In genomic region chr2:32775954-32776353, GRCh38 we compare ENCODE assay signal across 18 cellular contexts.
DNase-seq lines count a peak whose midpoint lies in the region; ATAC-seq and TF ChIP-seq lines count a peak whose summit lies in the region.
"Had no signal": no experiment of that assay in that cellular context is flagged by ENCODE, and none has a peak within 500 bp of the region (broad histone marks: within the 10 kb centered on the region; RNA-seq: fewer than 3 reads in every experiment).

No MANE protein-coding gene starts in this region.

- 41 to 50% (median 46%) methylated on average over 1 of the region's 1 CpG for WGBS in heart left ventricle, 4 donors

- no peak for ATAC-seq in heart left ventricle
- peak; percentile 71 for ATAC-seq in HG02870 (IDR thresholded peaks at IDR 0.05; ENCODE audit: unreplicated experiment)
- peak; percentile 88 for ATAC-seq in activated T-helper 17 cell treated with anti-CD3 and anti-CD28 coated beads, Interleukin-2, amount 50 U/mL, for 72 hours (replicated peaks)

- no peak for DNase-seq in cardiac muscle cell (ENCODE audit: low read depth in 1 of 2, low spot score in 1 of 2)
- no peak for DNase-seq in heart left ventricle
- DNase-seq in uterus, result no peak
- DNase-seq in ecto neural progenitor cell (ENCODE audit: low spot score), result no peak
- DNase-seq in RPMI8226, result no peak
- DNase-seq in T-helper 1 cell, result no peak
- DNase-seq: ACHN; BE2C; CD4-positive, alpha-beta memory T cell; DMS153; DMS79 treated with DMSO at 0.1 percent for 48 hours; EL; GDM1; GOT3; HCEC 1CT had no signal

- H3K27me3 Mint-ChIP-seq in activated T-helper 17 cell treated with anti-CD3 and anti-CD28 coated beads, Interleukin-2, amount 50 U/mL, for 72 hours, result no peaks in the 10 kb centered on the region
- H3K27me3 Mint-ChIP-seq: CD4-positive, alpha-beta memory T cell had no signal

- H3K9me3 Mint-ChIP-seq in activated T-helper 17 cell treated with anti-CD3 and anti-CD28 coated beads, Interleukin-2, amount 50 U/mL, for 72 hours, result peaks cover 3% of the 10 kb centered on the region

- H3K9me3 ChIP-seq in cardiac muscle cell (ENCODE audit: low read depth), result no peaks in the 10 kb centered on the region
- peaks cover 0 to 16% (median 6%) of the 10 kb centered on the region in 12 donors for H3K9me3 ChIP-seq in heart left ventricle
- no peaks in the 10 kb centered on the region for H3K9me3 ChIP-seq in uterus
- H3K9me3 ChIP-seq: BE2C had no signal

- TF ChIP-seq POLR2A in heart left ventricle (IDR thresholded peaks at IDR 0.05) (no peak), uterus (IDR thresholded peaks at IDR 0.05) (no peak)

- H3K4me3 ChIP-seq in cardiac muscle cell (no peak overlapping the region), heart left ventricle (no peak overlapping the region), uterus (no peak overlapping the region)

- no peaks in the 10 kb centered on the region for H3K27me3 ChIP-seq in cardiac muscle cell
- no peaks in the 10 kb centered on the region for H3K27me3 ChIP-seq in heart left ventricle
- H3K27me3 ChIP-seq in uterus, result no peaks in the 10 kb centered on the region
- H3K27me3 ChIP-seq: BE2C had no signal

- peaks cover 5% of the 10 kb centered on the region for H3K4me1 Mint-ChIP-seq in activated T-helper 17 cell treated with anti-CD3 and anti-CD28 coated beads, Interleukin-2, amount 50 U/mL, for 72 hours
- H3K4me1 Mint-ChIP-seq: CD4-positive, alpha-beta memory T cell had no signal

- H3K36me3 Mint-ChIP-seq in activated T-helper 17 cell treated with anti-CD3 and anti-CD28 coated beads, Interleukin-2, amount 50 U/mL, for 72 hours (ENCODE audit: low read depth), result peaks cover 53% of the 10 kb centered on the region

- H3K27ac ChIP-seq in cardiac muscle cell (peak overlapping the region; percentile 58), heart left ventricle (no peak overlapping the region), uterus (peak overlapping the region; percentile 10 to 54)
- H3K27ac ChIP-seq: C4-2B had no signal

- no peak for TF ChIP-seq CTCF in cardiac muscle cell (IDR thresholded peaks at IDR 0.05; ENCODE audit: low read depth, low read length)
- no peak for TF ChIP-seq CTCF in heart left ventricle (IDR thresholded peaks at IDR 0.05)
- no peak for TF ChIP-seq CTCF in uterus (IDR thresholded peaks at IDR 0.05)

- H3K36me3 ChIP-seq in cardiac muscle cell (no peaks in the 10 kb centered on the region), heart left ventricle (peaks cover 0 to 26% (median 3%) of the 10 kb centered on the region in 9 donors), uterus (no peaks in the 10 kb centered on the region)
- H3K36me3 ChIP-seq: BE2C had no signal

- H3K4me3 Mint-ChIP-seq in activated T-helper 17 cell treated with anti-CD3 and anti-CD28 coated beads, Interleukin-2, amount 50 U/mL, for 72 hours, result no peak overlapping the region
- H3K4me3 Mint-ChIP-seq: CD4-positive, alpha-beta memory T cell had no signal

- H3K4me1 ChIP-seq in cardiac muscle cell (ENCODE audit: low read depth) (peaks cover 26% of the 10 kb centered on the region), heart left ventricle (peaks cover 0 to 16% (median 7%) of the 10 kb centered on the region in 12 donors), uterus (no peaks in the 10 kb centered on the region)
- H3K4me1 ChIP-seq: BE2C had no signal

- H3K27ac Mint-ChIP-seq in activated T-helper 17 cell treated with anti-CD3 and anti-CD28 coated beads, Interleukin-2, amount 50 U/mL, for 72 hours, result no peak overlapping the region

- intact Hi-C loops in heart left ventricle (cut with DNase I), result loop anchor here in 9 of 10 donors (5.0 to 10.0 kb wide), 10 partner anchors 171 to 809 kb away; partner anchors contain the start of gene LTBP1 (in 1 of the 9)
- intact Hi-C loops in uterus (cut with DNase I; ENCODE audit: low total_unique reads), result loop anchor here (10.0 kb wide), 2 partner anchors 169 to 609 kb away; partner anchors contain the start of gene LTBP1

Comparison
In these comparisons a context has a peak if more than half of its experiments do, and no peak if none do; other contexts are left out.
1. H3K27ac ChIP-seq: peak in cardiac muscle cell (single experiment) and uterus (2 of 2); none in heart left ventricle (0 of 12).
2. ATAC-seq: peak in HG02870 (single experiment) and activated T-helper 17 cell treated with anti-CD3 and anti-CD28 coated beads, Interleukin-2, amount 50 U/mL, for 72 hours (single experiment); none in heart left ventricle (0 of 4).